ENCODE assay signal across 1 cellular context in genomic region chr6:13980534-13980933, GRCh38.
TF ChIP-seq lines count a peak whose summit lies in the region.

No MANE protein-coding gene starts in this region.

TF ChIP-seq in K562, 482 proteins besides CTCF, POLR2A, EP300 and RAD21 (continued from another document and continues in another):
- no peak for TF ChIP-seq ATF6 (CRISPR knock-in tag; IDR thresholded peaks at IDR 0.05)
- TF ChIP-seq ZNF740 (CRISPR knock-in tag; IDR thresholded peaks at IDR 0.05): no peak
- TF ChIP-seq ZNF740 (tag; IDR thresholded peaks at IDR 0.05): peak in 1 of 2 experiments; percentile 61; a peak in 1 of 4 replicates
- TF ChIP-seq POLR2AphosphoS2 (IDR thresholded peaks at IDR 0.05; ENCODE audit: low read length): no peak
- no peak for TF ChIP-seq ZNF57 (CRISPR knock-in tag; IDR thresholded peaks at IDR 0.05)
- TF ChIP-seq MYNN (IDR thresholded peaks at IDR 0.05): no peak
- TF ChIP-seq MYNN (CRISPR knock-in tag; IDR thresholded peaks at IDR 0.05): no peak
- peak; percentile 16; the same call in 1 of the 2 replicates for TF ChIP-seq HMBOX1 (IDR thresholded peaks at IDR 0.05)
- no peak for TF ChIP-seq POLR2H (tag; IDR thresholded peaks at IDR 0.05; ENCODE audit: low read depth)
- TF ChIP-seq EHMT2 (IDR thresholded peaks at IDR 0.05): no peak
- no peak for TF ChIP-seq ETV1 (tag; conservative IDR thresholded peaks at IDR 0.05; ENCODE audit: low read depth)
- TF ChIP-seq ZNF311 (CRISPR knock-in tag; IDR thresholded peaks at IDR 0.05): no peak
- TF ChIP-seq RBM17 (IDR thresholded peaks at IDR 0.05; ENCODE audit: borderline replicate concordance, low read depth, low read length): no peak
- TF ChIP-seq IRF1 (CRISPR knock-in tag; IDR thresholded peaks at IDR 0.05; ENCODE audit: borderline replicate concordance): no peak
- no peak for TF ChIP-seq SIN3B (IDR thresholded peaks at IDR 0.05; ENCODE audit: low read depth)
- no peak for TF ChIP-seq FOXP1 (CRISPR knock-in tag; IDR thresholded peaks at IDR 0.05)
- no peak for TF ChIP-seq ZKSCAN8 (CRISPR knock-in tag; IDR thresholded peaks at IDR 0.05)
- no peak for TF ChIP-seq KAT7 (CRISPR knock-in tag; IDR thresholded peaks at IDR 0.05; ENCODE audit: borderline replicate concordance)
- no peak for TF ChIP-seq NR0B1 (IDR thresholded peaks at IDR 0.05; ENCODE audit: partially characterized antibody)
- TF ChIP-seq BHLHE40 (IDR thresholded peaks at IDR 0.05; ENCODE audit: low read length): no peak
- TF ChIP-seq DLX4 (CRISPR knock-in tag; IDR thresholded peaks at IDR 0.05): no peak
- TF ChIP-seq KLF16 (IDR thresholded peaks at IDR 0.05): no peak
- TF ChIP-seq PREB (CRISPR knock-in tag; IDR thresholded peaks at IDR 0.05): no peak
- TF ChIP-seq FOS (IDR thresholded peaks at IDR 0.05; ENCODE audit: extremely low read depth, insufficient read length): no peak
- TF ChIP-seq PML (IDR thresholded peaks at IDR 0.05; ENCODE audit: low read length): no peak
- no peak for TF ChIP-seq IFI16 (CRISPR knock-in tag; IDR thresholded peaks at IDR 0.05)
- TF ChIP-seq ZNF764 (CRISPR knock-in tag; IDR thresholded peaks at IDR 0.05; ENCODE audit: low read depth): no peak
- TF ChIP-seq GATAD2B (IDR thresholded peaks at IDR 0.05; ENCODE audit: borderline replicate concordance): 0 out of 2 replicates have a peak, but pooled peaks have one; percentile 49
- TF ChIP-seq EGR1 (conservative IDR thresholded peaks at IDR 0.05): no peak
- no peak for TF ChIP-seq GABPB1 (CRISPR knock-in tag; IDR thresholded peaks at IDR 0.05)
- TF ChIP-seq ZZZ3 (IDR thresholded peaks at IDR 0.05): no peak
- no peak for TF ChIP-seq CHAMP1 (IDR thresholded peaks at IDR 0.05)
- TF ChIP-seq RERE (CRISPR knock-in tag; IDR thresholded peaks at IDR 0.05; ENCODE audit: borderline replicate concordance): no peak
- no peak for TF ChIP-seq ZNF696 (CRISPR knock-in tag; conservative IDR thresholded peaks at IDR 0.05)
- TF ChIP-seq ZNF444 (CRISPR knock-in tag; IDR thresholded peaks at IDR 0.05): no peak
- no peak for TF ChIP-seq PBX2 (CRISPR knock-in tag; IDR thresholded peaks at IDR 0.05; ENCODE audit: low read depth)
- TF ChIP-seq PBX2 (tag; conservative IDR thresholded peaks at IDR 0.05; ENCODE audit: low read depth): no peak
- TF ChIP-seq ZNF347 (CRISPR knock-in tag; IDR thresholded peaks at IDR 0.05; ENCODE audit: low read depth): no peak
- no peak for TF ChIP-seq YBX1 (IDR thresholded peaks at IDR 0.05)
- 0 out of 2 replicates have a peak, but pooled peaks have one; percentile 27 for TF ChIP-seq CTBP1 (IDR thresholded peaks at IDR 0.05; ENCODE audit: borderline replicate concordance)
